In genomic region chr13:106526748-106527488, GRCh38 we compare ENCODE assay signal across 21 cellular contexts. TPM values are rescaled to one million over a fixed set of nuclear protein-coding genes. Genes with fewer than 3 reads are reported as not detected.
DNase-seq lines count a peak whose midpoint lies in the region; ATAC-seq and TF ChIP-seq lines count a peak whose summit lies in the region.
"Had no signal": no experiment of that assay in that cellular context is flagged by ENCODE, and none has a peak within 500 bp of the region (broad histone marks: within the 10 kb centered on the region; RNA-seq: fewer than 3 reads in every experiment).

No MANE protein-coding gene starts in this region.

- H2BK12ac ChIP-seq in trophoblast cell (ENCODE audit: low read length), result no peak overlapping the region

- H3K36me3 ChIP-seq in iPS-20b (ENCODE audit: insufficient read depth, low read depth, low read length), result no peaks in the 10 kb centered on the region
- H3K36me3 ChIP-seq in trophoblast cell (ENCODE audit: control insufficient read depth in 1 of 2, insufficient read depth in 2 of 2, low read length in 2 of 2), result peaks cover 0 to 3% of the 10 kb centered on the region in 2 experiments

- H3K9ac ChIP-seq in iPS-20b (ENCODE audit: low read depth, low read length), result no peak overlapping the region
- H3K9ac ChIP-seq in trophoblast cell (ENCODE audit: low read length), result no peak overlapping the region

- H4K8ac ChIP-seq in trophoblast cell (ENCODE audit: low read depth, low read length), result no peak overlapping the region

- H3K4me3 ChIP-seq in iPS-20b (ENCODE audit: low read length) (peak overlapping the region; percentile 15; the same call in 1 of the 2 replicates), trophoblast cell (ENCODE audit: low read depth, low read length) (no peak overlapping the region)
- H3K4me3 ChIP-seq: body of pancreas, testis had no signal

- H3K4me3 Mint-ChIP-seq in Calu3 (ENCODE audit: low read depth, unreplicated experiment), result no peak overlapping the region
- H3K4me3 Mint-ChIP-seq: activated CD4-positive, alpha-beta T cell treated with anti-CD3 and anti-CD28 coated beads for 36 hours; activated T-cell treated with anti-CD3 and anti-CD28 coated beads, Interleukin-2, amount 50 U/mL, for 4 hours; B cell; CD8-positive, alpha-beta memory T cell had no signal

- H3K4me1 Mint-ChIP-seq in Calu3 (ENCODE audit: low read depth, unreplicated experiment), result peaks cover 11% of the 10 kb centered on the region
- H3K4me1 Mint-ChIP-seq: activated CD4-positive, alpha-beta T cell treated with anti-CD3 and anti-CD28 coated beads for 36 hours; B cell had no signal

- H3K18ac ChIP-seq in trophoblast cell (ENCODE audit: low read length), result no peak overlapping the region

- no peaks in the 10 kb centered on the region for H3K9me3 Mint-ChIP-seq in Calu3 (ENCODE audit: low read depth, unreplicated experiment)
- H3K9me3 Mint-ChIP-seq: activated T-cell treated with anti-CD3 and anti-CD28 coated beads, Interleukin-2, amount 50 U/mL, for 4 hours; CD8-positive, alpha-beta memory T cell had no signal

- no peak overlapping the region for H3K23ac ChIP-seq in trophoblast cell (ENCODE audit: low read length)

- peaks cover 4% of the 10 kb centered on the region for H3K36me3 Mint-ChIP-seq in Calu3 (ENCODE audit: insufficient read depth, unreplicated experiment)
- H3K36me3 Mint-ChIP-seq: CD8-positive, alpha-beta memory T cell had no signal

- no peak for DNase-seq in Calu3
- peak; percentile 82 for DNase-seq in NCI-H345 treated with DMSO at 0.1 percent for 48 hours (lab: John Stamatoyannopoulos, UW; ENCODE audit: unreplicated experiment)
- DNase-seq in trophoblast cell, result no peak
- no peak for DNase-seq in stimulated activated CD4-positive, alpha-beta T cell treated with anti-CD3 and anti-CD28 coated beads, Interleukin-4, amount 100 ng/mL, for 1 hour
- no peak for DNase-seq in NCI-H774 (lab: John Stamatoyannopoulos, UW)
- DNase-seq: activated CD4-positive, alpha-beta T cell treated with anti-CD3 and anti-CD28 coated beads for 36 hours; activated T-cell treated with anti-CD3 and anti-CD28 coated beads, Interleukin-2, amount 50 U/mL, for 4 hours; body of pancreas; CD8-positive, alpha-beta memory T cell; kidney; mammary epithelial cell; NCI-H2081 treated with DMSO at 0.1 percent for 48 hours; NCI-H510A; Right ventricle myocardium superior; stimulated activated naive CD8-positive, alpha-beta T cell treated with anti-CD3 and anti-CD28 coated beads, Interleukin-15, Interleukin-2, amounts not matched to agents 100 U/mL and 50 U/mL, for 24 hours; T-helper 2 cell; testis had no signal

- H2BK120ac ChIP-seq in trophoblast cell (ENCODE audit: insufficient read depth, low read length, poor library complexity), result no peak overlapping the region

- H3K27ac Mint-ChIP-seq in Calu3 (ENCODE audit: unreplicated experiment), result peak overlapping the region; percentile 47
- H3K27ac Mint-ChIP-seq: activated CD4-positive, alpha-beta T cell treated with anti-CD3 and anti-CD28 coated beads for 36 hours; B cell; CD8-positive, alpha-beta memory T cell had no signal

- no peak overlapping the region for H4K12ac ChIP-seq in trophoblast cell (ENCODE audit: low read depth, low read length)

- intact Hi-C loops in Calu3 (cut with micrococcal nuclease; ENCODE audit: unreplicated experiment), result no loop called here

- no peak for ATAC-seq in GM18858 (IDR thresholded peaks at IDR 0.05; ENCODE audit: unreplicated experiment)
- ATAC-seq in GM19328 (IDR thresholded peaks at IDR 0.05; ENCODE audit: unreplicated experiment), result no peak
- ATAC-seq: activated CD4-positive, alpha-beta T cell treated with anti-CD3 and anti-CD28 coated beads for 36 hours; activated T-cell treated with anti-CD3 and anti-CD28 coated beads, Interleukin-2, amount 50 U/mL, for 4 hours; body of pancreas; stimulated activated naive CD8-positive, alpha-beta T cell treated with anti-CD3 and anti-CD28 coated beads, Interleukin-15, Interleukin-2, amounts not matched to agents 100 U/mL and 50 U/mL, for 24 hours had no signal

- TF ChIP-seq CTCF in Calu3 (IDR thresholded peaks at IDR 0.05; ENCODE audit: unreplicated experiment), result no peak

- peaks cover 3% of the 10 kb centered on the region for H3K79me1 ChIP-seq in trophoblast cell (ENCODE audit: low read length)

- H3K27me3 ChIP-seq in iPS-20b (ENCODE audit: insufficient read depth, low read length) (peaks cover 32% of the 10 kb centered on the region; the same call in 1 of the 2 replicates), trophoblast cell (ENCODE audit: insufficient read depth, low read length) (no peaks in the 10 kb centered on the region)
- H3K27me3 ChIP-seq: body of pancreas, testis had no signal

- H4K91ac ChIP-seq in trophoblast cell (ENCODE audit: low read depth, low read length), result no peak overlapping the region

- H3K79me2 ChIP-seq in trophoblast cell (ENCODE audit: control insufficient read depth, insufficient read depth, low read length, poor library complexity), result peaks cover 27% of the 10 kb centered on the region

- peak overlapping the region; percentile 90 for H3K4ac ChIP-seq in trophoblast cell (ENCODE audit: low read depth, low read length)

- no peaks in the 10 kb centered on the region for H3K27me3 Mint-ChIP-seq in Calu3 (ENCODE audit: unreplicated experiment)

- H3K9me3 ChIP-seq in iPS-20b (ENCODE audit: insufficient read depth, low read depth, low read length), result no peaks in the 10 kb centered on the region
- H3K9me3 ChIP-seq in trophoblast cell (ENCODE audit: insufficient read depth, low read depth, low read length), result no peaks in the 10 kb centered on the region
- H3K9me3 ChIP-seq: body of pancreas, testis had no signal

- no peak overlapping the region for H3K27ac ChIP-seq in iPS-20b (ENCODE audit: low read length)
- no peak overlapping the region for H3K27ac ChIP-seq in trophoblast cell (ENCODE audit: low read depth, low read length)
- H3K27ac ChIP-seq: body of pancreas, testis had no signal

- no peak overlapping the region for H2AK5ac ChIP-seq in trophoblast cell (ENCODE audit: low read length)

- no peak overlapping the region for H3K4me2 ChIP-seq in trophoblast cell (ENCODE audit: low read length)

- H2BK5ac ChIP-seq in trophoblast cell (ENCODE audit: low read depth, low read length, poor library complexity), result no peak overlapping the region

- no peak overlapping the region for H3K14ac ChIP-seq in trophoblast cell (ENCODE audit: low read length)

- H2AFZ ChIP-seq in trophoblast cell (ENCODE audit: insufficient read depth, low read length, poor library complexity), result no peak overlapping the region

- CTCF ChIA-PET in Calu3 (lab: Charles Lee), result no interaction called here

- H3K4me1 ChIP-seq in iPS-20b (ENCODE audit: insufficient read depth, low read length) (peaks cover 83% of the 10 kb centered on the region), trophoblast cell (ENCODE audit: control insufficient read depth in 1 of 2, insufficient read depth in 2 of 2, low read length in 2 of 2) (peaks cover 17 to 37% of the 10 kb centered on the region in 2 experiments)
- H3K4me1 ChIP-seq: body of pancreas had no signal

- no CpG with 5 or more reads among the region's 8 CpGs for WGBS in trophoblast cell (ENCODE audit: extremely low coverage, insufficient coverage, insufficient read length)

- BruUV-seq in Calu3 (replicated peaks; lab: Mats Ljungman, UMichigan), result no TSS peak

RNA-seq across cellular contexts. Expression of gene EFNB2, which starts 8.5 kb away (rescaled TPM):
- total RNA-seq in Calu3 (2022), result 14.3 and 16.9 TPM in 2 replicates
- polyA plus RNA-seq in trophoblast cell (2013), result 67.0 and 70.6 TPM in 2 replicates

RNA-seq across cellular contexts. Expression of gene ARGLU1, which starts 41.0 kb away (rescaled TPM):
- total RNA-seq in Calu3 (2022), result 28.8 and 34.0 TPM in 2 replicates
- polyA plus RNA-seq in trophoblast cell (2013), result 92.8 and 95.6 TPM in 2 replicates
